ENCODE assay signal across 1 cellular context in the genomic region with DNA sequence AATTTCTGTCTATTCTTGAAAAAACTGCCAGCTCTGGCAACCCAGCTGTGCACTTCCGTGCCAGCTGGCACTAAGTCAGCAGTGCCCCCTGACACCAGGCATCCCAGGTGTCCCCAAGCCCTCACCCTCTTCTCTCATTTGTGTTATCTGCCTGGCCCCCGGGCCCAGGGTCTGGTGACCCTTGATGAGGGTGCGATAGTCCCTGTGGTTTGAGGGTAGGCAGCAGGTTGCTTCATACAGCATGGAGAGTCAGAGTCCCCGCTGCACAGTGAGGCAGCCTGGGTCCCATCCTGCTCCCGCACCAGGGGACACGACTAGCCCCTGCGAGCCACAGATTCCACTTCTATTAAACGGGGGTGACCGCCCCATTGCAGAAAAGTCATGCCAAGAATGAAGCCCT.
TF ChIP-seq lines count a peak whose summit lies in the region.

No MANE protein-coding gene starts in this region.

TF ChIP-seq in GM23338, 12 proteins besides CTCF, POLR2A, EP300 and RAD21 (continued from another document):
- TF ChIP-seq, protein P1, sequence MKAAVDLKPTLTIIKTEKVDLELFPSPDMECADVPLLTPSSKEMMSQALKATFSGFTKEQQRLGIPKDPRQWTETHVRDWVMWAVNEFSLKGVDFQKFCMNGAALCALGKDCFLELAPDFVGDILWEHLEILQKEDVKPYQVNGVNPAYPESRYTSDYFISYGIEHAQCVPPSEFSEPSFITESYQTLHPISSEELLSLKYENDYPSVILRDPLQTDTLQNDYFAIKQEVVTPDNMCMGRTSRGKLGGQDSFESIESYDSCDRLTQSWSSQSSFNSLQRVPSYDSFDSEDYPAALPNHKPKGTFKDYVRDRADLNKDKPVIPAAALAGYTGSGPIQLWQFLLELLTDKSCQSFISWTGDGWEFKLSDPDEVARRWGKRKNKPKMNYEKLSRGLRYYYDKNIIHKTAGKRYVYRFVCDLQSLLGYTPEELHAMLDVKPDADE (IDR thresholded peaks at IDR 0.05) = no peak
- TF ChIP-seq NANOG (IDR thresholded peaks at IDR 0.05; ENCODE audit: borderline replicate concordance) = no peak
- TF ChIP-seq, protein P2, sequence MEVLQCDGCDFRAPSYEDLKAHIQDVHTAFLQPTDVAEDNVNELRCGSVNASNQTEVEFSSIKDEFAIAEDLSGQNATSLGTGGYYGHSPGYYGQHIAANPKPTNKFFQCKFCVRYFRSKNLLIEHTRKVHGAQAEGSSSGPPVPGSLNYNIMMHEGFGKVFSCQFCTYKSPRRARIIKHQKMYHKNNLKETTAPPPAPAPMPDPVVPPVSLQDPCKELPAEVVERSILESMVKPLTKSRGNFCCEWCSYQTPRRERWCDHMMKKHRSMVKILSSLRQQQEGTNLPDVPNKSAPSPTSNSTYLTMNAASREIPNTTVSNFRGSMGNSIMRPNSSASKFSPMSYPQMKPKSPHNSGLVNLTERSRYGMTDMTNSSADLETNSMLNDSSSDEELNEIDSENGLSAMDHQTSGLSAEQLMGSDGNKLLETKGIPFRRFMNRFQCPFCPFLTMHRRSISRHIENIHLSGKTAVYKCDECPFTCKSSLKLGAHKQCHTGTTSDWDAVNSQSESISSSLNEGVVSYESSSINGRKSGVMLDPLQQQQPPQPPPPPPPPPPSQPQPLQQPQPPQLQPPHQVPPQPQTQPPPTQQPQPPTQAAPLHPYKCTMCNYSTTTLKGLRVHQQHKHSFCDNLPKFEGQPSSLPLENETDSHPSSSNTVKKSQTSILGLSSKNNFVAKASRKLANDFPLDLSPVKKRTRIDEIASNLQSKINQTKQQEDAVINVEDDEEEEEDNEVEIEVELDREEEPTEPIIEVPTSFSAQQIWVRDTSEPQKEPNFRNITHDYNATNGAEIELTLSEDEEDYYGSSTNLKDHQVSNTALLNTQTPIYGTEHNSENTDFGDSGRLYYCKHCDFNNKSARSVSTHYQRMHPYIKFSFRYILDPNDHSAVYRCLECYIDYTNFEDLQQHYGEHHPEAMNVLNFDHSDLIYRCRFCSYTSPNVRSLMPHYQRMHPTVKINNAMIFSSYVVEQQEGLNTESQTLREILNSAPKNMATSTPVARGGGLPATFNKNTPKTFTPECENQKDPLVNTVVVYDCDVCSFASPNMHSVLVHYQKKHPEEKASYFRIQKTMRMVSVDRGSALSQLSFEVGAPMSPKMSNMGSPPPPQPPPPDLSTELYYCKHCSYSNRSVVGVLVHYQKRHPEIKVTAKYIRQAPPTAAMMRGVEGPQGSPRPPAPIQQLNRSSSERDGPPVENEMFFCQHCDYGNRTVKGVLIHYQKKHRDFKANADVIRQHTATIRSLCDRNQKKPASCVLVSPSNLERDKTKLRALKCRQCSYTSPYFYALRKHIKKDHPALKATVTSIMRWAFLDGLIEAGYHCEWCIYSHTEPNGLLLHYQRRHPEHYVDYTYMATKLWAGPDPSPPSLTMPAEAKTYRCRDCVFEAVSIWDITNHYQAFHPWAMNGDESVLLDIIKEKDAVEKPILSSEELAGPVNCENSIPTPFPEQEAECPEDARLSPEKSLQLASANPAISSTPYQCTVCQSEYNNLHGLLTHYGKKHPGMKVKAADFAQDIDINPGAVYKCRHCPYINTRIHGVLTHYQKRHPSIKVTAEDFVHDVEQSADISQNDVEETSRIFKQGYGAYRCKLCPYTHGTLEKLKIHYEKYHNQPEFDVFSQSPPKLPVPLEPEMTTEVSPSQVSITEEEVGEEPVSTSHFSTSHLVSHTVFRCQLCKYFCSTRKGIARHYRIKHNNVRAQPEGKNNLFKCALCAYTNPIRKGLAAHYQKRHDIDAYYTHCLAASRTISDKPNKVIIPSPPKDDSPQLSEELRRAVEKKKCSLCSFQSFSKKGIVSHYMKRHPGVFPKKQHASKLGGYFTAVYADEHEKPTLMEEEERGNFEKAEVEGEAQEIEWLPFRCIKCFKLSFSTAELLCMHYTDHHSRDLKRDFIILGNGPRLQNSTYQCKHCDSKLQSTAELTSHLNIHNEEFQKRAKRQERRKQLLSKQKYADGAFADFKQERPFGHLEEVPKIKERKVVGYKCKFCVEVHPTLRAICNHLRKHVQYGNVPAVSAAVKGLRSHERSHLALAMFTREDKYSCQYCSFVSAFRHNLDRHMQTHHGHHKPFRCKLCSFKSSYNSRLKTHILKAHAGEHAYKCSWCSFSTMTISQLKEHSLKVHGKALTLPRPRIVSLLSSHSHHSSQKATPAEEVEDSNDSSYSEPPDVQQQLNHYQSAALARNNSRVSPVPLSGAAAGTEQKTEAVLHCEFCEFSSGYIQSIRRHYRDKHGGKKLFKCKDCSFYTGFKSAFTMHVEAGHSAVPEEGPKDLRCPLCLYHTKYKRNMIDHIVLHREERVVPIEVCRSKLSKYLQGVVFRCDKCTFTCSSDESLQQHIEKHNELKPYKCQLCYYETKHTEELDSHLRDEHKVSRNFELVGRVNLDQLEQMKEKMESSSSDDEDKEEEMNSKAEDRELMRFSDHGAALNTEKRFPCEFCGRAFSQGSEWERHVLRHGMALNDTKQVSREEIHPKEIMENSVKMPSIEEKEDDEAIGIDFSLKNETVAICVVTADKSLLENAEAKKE (CRISPR knock-in tag; IDR thresholded peaks at IDR 0.05) = no peak
- no peak for TF ChIP-seq JUNB (IDR thresholded peaks at IDR 0.05; ENCODE audit: unreplicated experiment)
- TF ChIP-seq ZNF331 (CRISPR knock-in tag; IDR thresholded peaks at IDR 0.05; ENCODE audit: low read depth) = no peak
- TF ChIP-seq STAT1 (IDR thresholded peaks at IDR 0.05; ENCODE audit: unreplicated experiment) = no peak
- no peak for TF ChIP-seq EZH2 (IDR thresholded peaks at IDR 0.05; ENCODE audit: low read depth, unreplicated experiment)
